28 cellular contexts compared by ENCODE assay signal in the genomic region with DNA sequence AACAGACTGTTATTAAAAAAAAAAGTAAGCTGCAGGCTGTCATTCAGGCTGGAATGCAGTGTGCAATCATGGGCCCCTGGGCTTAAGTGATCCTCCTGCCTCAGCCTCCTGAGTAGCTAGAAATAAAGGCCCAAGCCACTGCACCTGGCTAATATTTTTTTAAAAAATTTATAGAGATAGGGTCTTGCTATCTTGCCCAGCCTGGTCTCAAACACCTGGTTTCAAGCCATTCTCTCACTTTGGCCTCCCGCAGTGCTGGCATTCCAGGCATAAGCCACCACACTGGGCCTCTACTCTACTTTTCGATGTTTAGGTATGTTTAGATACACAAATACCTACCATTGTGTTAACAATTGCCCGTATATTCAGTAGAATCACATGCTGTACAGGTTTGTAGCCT.
"Had no signal": no experiment of that assay in that cellular context is flagged by ENCODE, and none has a peak within 500 bp of the region (broad histone marks: within the 10 kb centered on the region; RNA-seq: fewer than 3 reads in every experiment).

No MANE protein-coding gene starts in this region.

- H3K4me1 Mint-ChIP-seq: stimulated activated effector memory CD8-positive, alpha-beta T cell treated with anti-CD3 and anti-CD28 coated beads, Interleukin-12 subunit alpha, Interleukin-12 subunit beta, amount 100 ng/mL, for 72 hours; stimulated activated memory B cell treated with anti-CD40 and anti-IgM and Interleukin-4, amounts not matched to agents 10 μg/mL and 1 μg/mL and 100 μg/mL, for 72 hours; stimulated activated naive B cell treated with anti-CD40 and anti-IgM and Interleukin-4, amounts not matched to agents 10 μg/mL and 1 μg/mL and 100 μg/mL, for 72 hours; stimulated activated naive CD8-positive, alpha-beta T cell treated with anti-CD3 and anti-CD28 coated beads, Interleukin-15, amount 100 ng/mL, for 72 hours had no signal

- H3K9me3 ChIP-seq: stomach, suprapubic skin, testis, thoracic aorta, thyroid gland, tibial artery, tibial nerve, transverse colon, upper lobe of left lung, upper lobe of right lung, uterus, vagina had no signal

- DNase-seq: stimulated activated CD4-positive, alpha-beta T cell treated with anti-CD3 and anti-CD28 coated beads, Interleukin-2, amount 100 ng/mL, for 24 hours; stimulated activated CD4-positive, alpha-beta T cell treated with anti-CD3 and anti-CD28 coated beads, Interleukin-2, amount 100 ng/mL, for 48 hours; stimulated activated CD4-positive, alpha-beta T cell treated with anti-CD3 and anti-CD28 coated beads, Interleukin-4, amount 100 ng/mL, for 1 hour; stimulated activated CD4-positive, alpha-beta T cell treated with anti-CD3 and anti-CD28 coated beads, Interleukin-4, amount 100 ng/mL, for 24 hours; stimulated activated CD4-positive, alpha-beta T cell treated with anti-CD3 and anti-CD28 coated beads, Interleukin-4, amount 100 ng/mL, for 4 hours; stimulated activated CD8-positive, alpha-beta memory T cell treated with anti-CD3 and anti-CD28 coated beads, Interleukin-4, amount 100 ng/mL, for 48 hours; stimulated activated naive B cell treated with anti-CD40 and anti-IgM and Interleukin-4, amounts not matched to agents 10 μg/mL and 1 μg/mL and 100 μg/mL, for 72 hours; stimulated activated naive CD4-positive, alpha-beta T cell; stimulated activated naive CD4-positive, alpha-beta T cell treated with Interleukin-2 at 50 U/mL for 16 hours; stimulated activated naive CD8-positive, alpha-beta T cell treated with anti-CD3 and anti-CD28 coated beads, Interleukin-15, amount 100 ng/mL, for 72 hours; stimulated activated naive CD8-positive, alpha-beta T cell treated with anti-CD3 and anti-CD28 coated beads, Interleukin-15, Interleukin-2, amounts not matched to agents 100 U/mL and 50 U/mL, for 24 hours; stomach; testis; thyroid gland; tibial artery; transverse colon; upper lobe of left lung; upper lobe of right lung; uterus had no signal

- H3K27ac Mint-ChIP-seq: stimulated activated effector memory CD8-positive, alpha-beta T cell treated with anti-CD3 and anti-CD28 coated beads, Interleukin-12 subunit alpha, Interleukin-12 subunit beta, amount 100 ng/mL, for 72 hours; stimulated activated memory B cell treated with anti-CD40 and anti-IgM and Interleukin-4, amounts not matched to agents 10 μg/mL and 1 μg/mL and 100 μg/mL, for 72 hours; stimulated activated naive B cell treated with anti-CD40 and anti-IgM and Interleukin-4, amounts not matched to agents 10 μg/mL and 1 μg/mL and 100 μg/mL, for 72 hours; stimulated activated naive CD8-positive, alpha-beta T cell treated with anti-CD3 and anti-CD28 coated beads, Interleukin-15, amount 100 ng/mL, for 72 hours; stimulated activated naive CD8-positive, alpha-beta T cell treated with anti-CD3 and anti-CD28 coated beads, Interleukin-15, Interleukin-2, amounts not matched to agents 100 ng/mL and 50 ng/mL, for 24 hours; type B pancreatic cell had no signal

- H3K4me3 ChIP-seq: stomach, suprapubic skin, testis, thoracic aorta, thyroid gland, tibial artery, tibial nerve, transverse colon, upper lobe of left lung, upper lobe of right lung, uterus, vagina had no signal

- H3K27me3 Mint-ChIP-seq: type B pancreatic cell had no signal

- H3K27ac ChIP-seq: stomach, suprapubic skin, testis, thoracic aorta, thyroid gland, tibial artery, tibial nerve, transverse colon, upper lobe of left lung, upper lobe of right lung, uterus, vagina had no signal

- FAIRE-seq: urothelium cell line had no signal

- H3K9me3 Mint-ChIP-seq: stimulated activated effector memory CD8-positive, alpha-beta T cell treated with anti-CD3 and anti-CD28 coated beads, Interleukin-12 subunit alpha, Interleukin-12 subunit beta, amount 100 ng/mL, for 72 hours; stimulated activated memory B cell treated with anti-CD40 and anti-IgM and Interleukin-4, amounts not matched to agents 10 μg/mL and 1 μg/mL and 100 μg/mL, for 72 hours; stimulated activated naive B cell treated with anti-CD40 and anti-IgM and Interleukin-4, amounts not matched to agents 10 μg/mL and 1 μg/mL and 100 μg/mL, for 72 hours; stimulated activated naive CD8-positive, alpha-beta T cell treated with anti-CD3 and anti-CD28 coated beads, Interleukin-15, amount 100 ng/mL, for 72 hours; stimulated activated naive CD8-positive, alpha-beta T cell treated with anti-CD3 and anti-CD28 coated beads, Interleukin-15, Interleukin-2, amounts not matched to agents 100 ng/mL and 50 ng/mL, for 24 hours; type B pancreatic cell had no signal

- H3K4me3 Mint-ChIP-seq: stimulated activated effector memory CD8-positive, alpha-beta T cell treated with anti-CD3 and anti-CD28 coated beads, Interleukin-12 subunit alpha, Interleukin-12 subunit beta, amount 100 ng/mL, for 72 hours; stimulated activated memory B cell treated with anti-CD40 and anti-IgM and Interleukin-4, amounts not matched to agents 10 μg/mL and 1 μg/mL and 100 μg/mL, for 72 hours; stimulated activated naive B cell treated with anti-CD40 and anti-IgM and Interleukin-4, amounts not matched to agents 10 μg/mL and 1 μg/mL and 100 μg/mL, for 72 hours; stimulated activated naive CD8-positive, alpha-beta T cell treated with anti-CD3 and anti-CD28 coated beads, Interleukin-15, amount 100 ng/mL, for 72 hours; stimulated activated naive CD8-positive, alpha-beta T cell treated with anti-CD3 and anti-CD28 coated beads, Interleukin-15, Interleukin-2, amounts not matched to agents 100 ng/mL and 50 ng/mL, for 24 hours; type B pancreatic cell had no signal

- H3K4me1 ChIP-seq: stomach, suprapubic skin, testis, thyroid gland, tibial artery, tibial nerve, transverse colon, upper lobe of left lung, upper lobe of right lung, uterus, vagina had no signal

- H3K36me3 ChIP-seq: stomach, suprapubic skin, thoracic aorta, thyroid gland, tibial artery, tibial nerve, transverse colon, upper lobe of left lung, upper lobe of right lung, uterus, vagina had no signal

- H3K27me3 ChIP-seq: stomach, suprapubic skin, testis, thyroid gland, tibial artery, tibial nerve, transverse colon, upper lobe of left lung, upper lobe of right lung, uterus, vagina had no signal

- H3K36me3 Mint-ChIP-seq: stimulated activated effector memory CD8-positive, alpha-beta T cell treated with anti-CD3 and anti-CD28 coated beads, Interleukin-12 subunit alpha, Interleukin-12 subunit beta, amount 100 ng/mL, for 72 hours; stimulated activated memory B cell treated with anti-CD40 and anti-IgM and Interleukin-4, amounts not matched to agents 10 μg/mL and 1 μg/mL and 100 μg/mL, for 72 hours; stimulated activated naive B cell treated with anti-CD40 and anti-IgM and Interleukin-4, amounts not matched to agents 10 μg/mL and 1 μg/mL and 100 μg/mL, for 72 hours; type B pancreatic cell had no signal

- ATAC-seq: stimulated activated effector memory CD8-positive, alpha-beta T cell treated with anti-CD3 and anti-CD28 coated beads, Interleukin-12 subunit alpha, Interleukin-12 subunit beta, amount 100 ng/mL, for 72 hours; stimulated activated memory B cell treated with anti-CD40 and anti-IgM and Interleukin-4, amounts not matched to agents 10 μg/mL and 1 μg/mL and 100 μg/mL, for 72 hours; stimulated activated naive B cell treated with anti-CD40 and anti-IgM and Interleukin-4, amounts not matched to agents 10 μg/mL and 1 μg/mL and 100 μg/mL, for 72 hours; stimulated activated naive CD8-positive, alpha-beta T cell treated with anti-CD3 and anti-CD28 coated beads, Interleukin-15, amount 100 ng/mL, for 72 hours; stimulated activated naive CD8-positive, alpha-beta T cell treated with anti-CD3 and anti-CD28 coated beads, Interleukin-15, Interleukin-2, amounts not matched to agents 100 U/mL and 50 U/mL, for 24 hours; upper lobe of right lung had no signal
